1 cellular context compared by ENCODE assay signal in genomic region chr1:207311888-207312603, GRCh38.
TF ChIP-seq lines count a peak whose summit lies in the region.

No MANE protein-coding gene starts in this region.

TF ChIP-seq in K562, 482 proteins besides CTCF, POLR2A, EP300 and RAD21 (continued from another document and continues in another):
- no peak for TF ChIP-seq CEBPG (CRISPR knock-in tag; IDR thresholded peaks at IDR 0.05)
- TF ChIP-seq CEBPG (tag; conservative IDR thresholded peaks at IDR 0.05 in 1 of 2, IDR thresholded peaks at IDR 0.05 in 1 of 2) = no peak
- no peak for TF ChIP-seq ESRRA (IDR thresholded peaks at IDR 0.05; ENCODE audit: borderline replicate concordance, low read depth)
- no peak for TF ChIP-seq CREM (IDR thresholded peaks at IDR 0.05; ENCODE audit: low read depth)
- TF ChIP-seq HINFP (tag; conservative IDR thresholded peaks at IDR 0.05; ENCODE audit: low read depth) = no peak; the same call in 1 of the 2 replicates
- 0 out of 2 replicates have a peak, but pooled peaks have one; percentile 72 for TF ChIP-seq ZNF75A (CRISPR knock-in tag; IDR thresholded peaks at IDR 0.05)
- no peak for TF ChIP-seq KDM4B (IDR thresholded peaks at IDR 0.05; ENCODE audit: borderline replicate concordance in 2 of 2, low read depth in 1 of 2)
- no peak for TF ChIP-seq SMARCA5 (IDR thresholded peaks at IDR 0.05)
- TF ChIP-seq NCOA1 (IDR thresholded peaks at IDR 0.05; ENCODE audit: low read depth) = no peak
- TF ChIP-seq MLX (CRISPR knock-in tag; conservative IDR thresholded peaks at IDR 0.05) = no peak
- TF ChIP-seq SIN3A (IDR thresholded peaks at IDR 0.05; ENCODE audit: borderline replicate concordance in 2 of 2, control insufficient read depth in 1 of 2, low read depth in 2 of 2, low read length in 2 of 2) = no peak
- TF ChIP-seq NR0B1 (IDR thresholded peaks at IDR 0.05; ENCODE audit: partially characterized antibody) = no peak
- TF ChIP-seq FOSL1 (tag; conservative IDR thresholded peaks at IDR 0.05) = no peak
- TF ChIP-seq ADNP (tag; IDR thresholded peaks at IDR 0.05) = no peak
- TF ChIP-seq ZNF408 (CRISPR knock-in tag; IDR thresholded peaks at IDR 0.05; ENCODE audit: low read depth) = no peak
- TF ChIP-seq NR1H2 (CRISPR knock-in tag; IDR thresholded peaks at IDR 0.05) = no peak
- TF ChIP-seq CBX5 (IDR thresholded peaks at IDR 0.05; ENCODE audit: borderline replicate concordance, low read depth) = no peak
- TF ChIP-seq POLR3A (IDR thresholded peaks at IDR 0.05; ENCODE audit: borderline replicate concordance, extremely low read depth, insufficient read depth, insufficient read length) = no peak
- no peak for TF ChIP-seq EWSR1 (IDR thresholded peaks at IDR 0.05; ENCODE audit: borderline replicate concordance, low read depth, partially characterized antibody)
- TF ChIP-seq GMEB1 (CRISPR knock-in tag; IDR thresholded peaks at IDR 0.05) = peak; percentile 62; the same call in 1 of the 2 replicates
- no peak for TF ChIP-seq RBM15 (IDR thresholded peaks at IDR 0.05; ENCODE audit: insufficient read depth, low read length)
- TF ChIP-seq DEAF1 (CRISPR knock-in tag; IDR thresholded peaks at IDR 0.05) = 0 out of 2 replicates have a peak, but pooled peaks have one; percentile 16
- peak; percentile 65 for TF ChIP-seq ZSCAN32 (CRISPR knock-in tag; IDR thresholded peaks at IDR 0.05)
- peak; percentile 89; the same call in 1 of the 2 replicates for TF ChIP-seq ZNF584 (CRISPR knock-in tag; IDR thresholded peaks at IDR 0.05; ENCODE audit: low read depth)
- no peak for TF ChIP-seq PRMT5 (CRISPR knock-in tag; IDR thresholded peaks at IDR 0.05)
- peak; percentile 71; the same call in 1 of the 2 replicates for TF ChIP-seq GTF2A2 (tag; IDR thresholded peaks at IDR 0.05)
- TF ChIP-seq ZNF354B (CRISPR knock-in tag; IDR thresholded peaks at IDR 0.05) = no peak
- TF ChIP-seq ATF1 (CRISPR knock-in tag; IDR thresholded peaks at IDR 0.05) = no peak
- TF ChIP-seq ATF1 (tag; IDR thresholded peaks at IDR 0.05) = no peak; the same call in 1 of the 2 replicates
- TF ChIP-seq GTF2B (IDR thresholded peaks at IDR 0.05; ENCODE audit: extremely low read depth, insufficient read length) = no peak
- TF ChIP-seq RBBP5 (IDR thresholded peaks at IDR 0.05; ENCODE audit: borderline replicate concordance, insufficient read depth, low read length, poor library complexity, severe bottlenecking) = no peak
- no peak for TF ChIP-seq GABPB2 (CRISPR knock-in tag; conservative IDR thresholded peaks at IDR 0.05)
- no peak for TF ChIP-seq NCOA6 (IDR thresholded peaks at IDR 0.05)
- no peak for TF ChIP-seq FOXA1 (IDR thresholded peaks at IDR 0.05; ENCODE audit: borderline replicate concordance)
- TF ChIP-seq MAX (CRISPR knock-in tag; IDR thresholded peaks at IDR 0.05) = no peak
- TF ChIP-seq PBX2 (CRISPR knock-in tag; IDR thresholded peaks at IDR 0.05; ENCODE audit: low read depth) = no peak
- TF ChIP-seq PBX2 (tag; conservative IDR thresholded peaks at IDR 0.05; ENCODE audit: low read depth) = no peak; the same call in 1 of the 2 replicates
- no peak for TF ChIP-seq ETV1 (tag; conservative IDR thresholded peaks at IDR 0.05; ENCODE audit: low read depth)
- TF ChIP-seq HNRNPLL (IDR thresholded peaks at IDR 0.05; ENCODE audit: low read depth, low read length, poor library complexity, severe bottlenecking) = no peak
- peak; percentile 95 for TF ChIP-seq PATZ1 (CRISPR knock-in tag; IDR thresholded peaks at IDR 0.05; ENCODE audit: borderline replicate concordance)
- no peak for TF ChIP-seq MCM7 (IDR thresholded peaks at IDR 0.05)
- TF ChIP-seq PHF20 (IDR thresholded peaks at IDR 0.05; ENCODE audit: partially characterized antibody) = no peak
- TF ChIP-seq DMBX1 (CRISPR knock-in tag; IDR thresholded peaks at IDR 0.05; ENCODE audit: borderline replicate concordance) = peak; percentile 97
- TF ChIP-seq TCFL5 (CRISPR knock-in tag; conservative IDR thresholded peaks at IDR 0.05) = peak; percentile 75
- no peak for TF ChIP-seq XRCC4 (IDR thresholded peaks at IDR 0.05; ENCODE audit: extremely low read depth, insufficient read depth, insufficient read length)
- TF ChIP-seq ZBTB33 (CRISPR knock-in tag; IDR thresholded peaks at IDR 0.05) = no peak
- TF ChIP-seq ZC3H8 (IDR thresholded peaks at IDR 0.05) = no peak
- TF ChIP-seq ATF4 (CRISPR knock-in tag; IDR thresholded peaks at IDR 0.05) = peak; percentile 82
- no peak for TF ChIP-seq CSDE1 (IDR thresholded peaks at IDR 0.05)
- no peak for TF ChIP-seq NR2F6 (CRISPR knock-in tag; IDR thresholded peaks at IDR 0.05)
- TF ChIP-seq ELF4 (CRISPR knock-in tag; IDR thresholded peaks at IDR 0.05) = no peak
- no peak for TF ChIP-seq FOXM1 (IDR thresholded peaks at IDR 0.05; ENCODE audit: low read depth)
- no peak for TF ChIP-seq FOXM1 (CRISPR knock-in tag; IDR thresholded peaks at IDR 0.05; ENCODE audit: low read depth)
- no peak for TF ChIP-seq RHOXF2B (CRISPR knock-in tag; conservative IDR thresholded peaks at IDR 0.05)
- no peak for TF ChIP-seq SAFB (IDR thresholded peaks at IDR 0.05; ENCODE audit: borderline replicate concordance, low read depth, low read length)
